6 cellular contexts compared by ENCODE assay signal in the genomic region with DNA sequence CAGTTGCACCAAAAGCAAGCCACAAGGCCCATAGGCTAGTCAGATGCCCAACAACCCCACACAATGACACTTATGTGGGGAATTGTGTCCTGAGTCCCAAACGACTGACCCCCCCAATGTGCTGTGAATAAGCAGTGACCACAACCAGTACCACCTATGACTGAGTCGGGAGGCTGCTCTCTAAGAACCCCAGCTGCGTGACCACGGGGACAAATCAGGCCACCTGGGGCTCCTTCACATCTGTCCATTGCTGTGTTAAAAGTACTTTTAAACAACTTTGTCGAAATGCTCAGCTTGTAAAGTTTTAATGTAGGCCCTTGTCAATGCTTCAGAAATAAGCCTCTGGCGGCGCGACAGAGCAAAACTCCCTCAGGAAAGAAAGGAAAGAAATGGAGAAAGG. TPM values are rescaled to one million over a fixed set of nuclear protein-coding genes. Genes with fewer than 3 reads are reported as not detected.
"Had no signal": no experiment of that assay in that cellular context is flagged by ENCODE, and none has a peak within 500 bp of the region (broad histone marks: within the 10 kb centered on the region; RNA-seq: fewer than 3 reads in every experiment).

No MANE protein-coding gene starts in this region.

RNA-seq across cellular contexts. Expression of a gene that starts 0.7 kb away (rescaled TPM):
- total RNA-seq: H4, HepG2, HFFc6, HT1080 had no signal
- polyA plus RNA-seq: HepG2, IgD-negative memory B cell had no signal

RNA-seq across cellular contexts. Expression of a gene that starts 18.1 kb away (rescaled TPM):
- total RNA-seq: H4, HepG2, HFFc6, HT1080 had no signal
- polyA plus RNA-seq: HepG2, IgD-negative memory B cell had no signal

RNA-seq across cellular contexts. Expression of a gene that starts 37.0 kb away (rescaled TPM):
- total RNA-seq: H4, H7, HepG2, HT1080 had no signal
- polyA plus RNA-seq: HepG2, IgD-negative memory B cell had no signal
